24 cellular contexts compared by ENCODE assay signal in genomic region chr14:30297856-30298255, GRCh38.
"Had no signal": no experiment of that assay in that cellular context is flagged by ENCODE, and none has a peak within 500 bp of the region (broad histone marks: within the 10 kb centered on the region; RNA-seq: fewer than 3 reads in every experiment).

No MANE protein-coding gene starts in this region.

- H3K27ac ChIP-seq: foreskin keratinocyte, neural progenitor cell, pancreas, prostate gland, right lobe of liver, suprapubic skin, tibial artery, upper lobe of left lung, uterus had no signal

- H3K27me3 ChIP-seq: neural progenitor cell, pancreas, right lobe of liver, tibial artery, upper lobe of left lung, uterus had no signal

- FAIRE-seq: keratinocyte, pancreas had no signal

- DNase-seq: dermis blood vessel endothelial cell; erythroblast; immature natural killer cell; left cardiac atrium; left ventricle myocardium superior; mesenchymal stem cell; midbrain; nucleus accumbens; pancreas; right lobe of liver; stimulated activated CD4-positive, alpha-beta T cell treated with anti-CD3 and anti-CD28 coated beads, Interleukin-4, amount 100 ng/mL, for 1 hour; stimulated activated CD8-positive, alpha-beta memory T cell treated with anti-CD3 and anti-CD28 coated beads, Interleukin-4, amount 100 ng/mL, for 48 hours; stimulated activated naive CD8-positive, alpha-beta T cell treated with anti-CD3 and anti-CD28 coated beads, Interleukin-15, Interleukin-2, amounts not matched to agents 100 U/mL and 50 U/mL, for 24 hours; tibial artery; uterus had no signal

- H3K9me3 ChIP-seq: pancreas, prostate gland, right lobe of liver, suprapubic skin, tibial artery, upper lobe of left lung, uterus had no signal

- H3K4me3 ChIP-seq: lung, neural progenitor cell, pancreas, prostate gland, right lobe of liver, suprapubic skin, tibial artery, upper lobe of left lung, uterus had no signal

- H3K36me3 ChIP-seq: neural progenitor cell, pancreas, prostate gland, right lobe of liver, suprapubic skin, tibial artery, upper lobe of left lung, uterus had no signal

- H3K4me1 ChIP-seq: foreskin keratinocyte, neural progenitor cell, pancreas, prostate gland, right lobe of liver, tibial artery, uterus had no signal

- H3K9ac ChIP-seq: neural progenitor cell had no signal

- ATAC-seq: left cardiac atrium; left ventricle myocardium superior; natural killer cell treated with Interleukin-12 subunit alpha and Interleukin-12 subunit beta and Interleukin-15 and Interleukin-18, amount 100 ng/mL, for 72 hours; pancreas; right lobe of liver; stimulated activated effector memory CD8-positive, alpha-beta T cell treated with anti-CD3 and anti-CD28 coated beads, Interleukin-12 subunit alpha, Interleukin-12 subunit beta, amount 100 ng/mL, for 72 hours; stimulated activated naive CD8-positive, alpha-beta T cell treated with anti-CD3 and anti-CD28 coated beads, Interleukin-15, Interleukin-2, amounts not matched to agents 100 U/mL and 50 U/mL, for 24 hours had no signal
